1 cellular context compared by ENCODE assay signal in genomic region chr5:87268126-87268969, GRCh38.
TF ChIP-seq lines count a peak whose summit lies in the region.

No MANE protein-coding gene starts in this region.

TF ChIP-seq in GM12878, 131 proteins besides CTCF, POLR2A, EP300 and RAD21 (continued from another document and continues in another):
- no peak for TF ChIP-seq ZBTB4 (CRISPR knock-in tag; IDR thresholded peaks at IDR 0.05)
- no peak for TF ChIP-seq IRF3 (IDR thresholded peaks at IDR 0.05)
- no peak for TF ChIP-seq USF1 (IDR thresholded peaks at IDR 0.05; ENCODE audit: borderline replicate concordance, extremely low read length, insufficient read depth, low read depth, low read length)
- no peak for TF ChIP-seq ZBTB40 (IDR thresholded peaks at IDR 0.05; ENCODE audit: borderline replicate concordance)
- TF ChIP-seq STAT1 (conservative IDR thresholded peaks at IDR 0.05): peak; percentile 65; the same call in 1 of the 2 replicates
- peak in 1 of 2 experiments; percentile 27; a peak in 1 of 4 replicates for TF ChIP-seq ETV6 (conservative IDR thresholded peaks at IDR 0.05 in 1 of 2, IDR thresholded peaks at IDR 0.05 in 1 of 2; ENCODE audit: borderline replicate concordance in 1 of 2, low read depth in 1 of 2)
- no peak for TF ChIP-seq KLF5 (IDR thresholded peaks at IDR 0.05; ENCODE audit: partially characterized antibody)
- TF ChIP-seq TBL1XR1 (IDR thresholded peaks at IDR 0.05; ENCODE audit: low read depth, low read length): peak; percentile 35; the same call in 1 of the 2 replicates
- no peak for TF ChIP-seq ZNF384 (IDR thresholded peaks at IDR 0.05; ENCODE audit: borderline replicate concordance, low read depth, low read length)
- no peak; the same call in 1 of the 2 replicates for TF ChIP-seq TCF12 (IDR thresholded peaks at IDR 0.05; ENCODE audit: low read depth, low read length)
- peak; percentile 15; the same call in 1 of the 2 replicates for TF ChIP-seq TAF1 (IDR thresholded peaks at IDR 0.05; ENCODE audit: borderline replicate concordance, low read depth, low read length)
- TF ChIP-seq RB1 (IDR thresholded peaks at IDR 0.05; ENCODE audit: borderline replicate concordance): no peak; the same call in 1 of the 2 replicates
- no peak for TF ChIP-seq ZSCAN29 (IDR thresholded peaks at IDR 0.05)
- TF ChIP-seq PAX8 (IDR thresholded peaks at IDR 0.05): no peak
- TF ChIP-seq HCFC1 (IDR thresholded peaks at IDR 0.05; ENCODE audit: low read length): peak; percentile 16; the same call in 1 of the 2 replicates
- peak; percentile 39; the same call in 1 of the 2 replicates for TF ChIP-seq ELK1 (IDR thresholded peaks at IDR 0.05; ENCODE audit: low read depth, low read length)
- TF ChIP-seq MYB (IDR thresholded peaks at IDR 0.05; ENCODE audit: borderline replicate concordance, low read depth, low read length): no peak
- TF ChIP-seq PBX3 (IDR thresholded peaks at IDR 0.05; ENCODE audit: insufficient replicate concordance, low read depth, low read length): no peak
- TF ChIP-seq ZBED1 (IDR thresholded peaks at IDR 0.05; ENCODE audit: borderline replicate concordance): no peak
- TF ChIP-seq CREM (IDR thresholded peaks at IDR 0.05; ENCODE audit: low read depth): no peak
- peak; percentile 71; the same call in 1 of the 2 replicates for TF ChIP-seq PML (IDR thresholded peaks at IDR 0.05; ENCODE audit: low read length)
- TF ChIP-seq RUNX3 (IDR thresholded peaks at IDR 0.05; ENCODE audit: low read length): peak; percentile 90
- TF ChIP-seq SMAD5 (IDR thresholded peaks at IDR 0.05; ENCODE audit: low read depth): peak; percentile 48; the same call in 1 of the 2 replicates
- TF ChIP-seq JUNB (IDR thresholded peaks at IDR 0.05): no peak
- TF ChIP-seq EED (IDR thresholded peaks at IDR 0.05; ENCODE audit: low read depth): peak; percentile 4; the same call in 1 of the 2 replicates
- peak; percentile 32; the same call in 1 of the 2 replicates for TF ChIP-seq FOXM1 (IDR thresholded peaks at IDR 0.05; ENCODE audit: low read depth, low read length)
- no peak for TF ChIP-seq NRF1 (conservative IDR thresholded peaks at IDR 0.05; ENCODE audit: low read depth, low read length)
- no peak for TF ChIP-seq BMI1 (IDR thresholded peaks at IDR 0.05; ENCODE audit: borderline replicate concordance)
- TF ChIP-seq ZBTB11 (CRISPR knock-in tag; IDR thresholded peaks at IDR 0.05): no peak
- TF ChIP-seq HDGF (IDR thresholded peaks at IDR 0.05): no peak
- TF ChIP-seq JUND (IDR thresholded peaks at IDR 0.05; ENCODE audit: low read depth, low read length): no peak
- no peak for TF ChIP-seq CBX3 (IDR thresholded peaks at IDR 0.05; ENCODE audit: borderline replicate concordance, low read depth)
- TF ChIP-seq SIN3A (IDR thresholded peaks at IDR 0.05; ENCODE audit: low read depth, low read length): no peak
- no peak for TF ChIP-seq ZNF687 (IDR thresholded peaks at IDR 0.05)
- peak; percentile 57 for TF ChIP-seq LARP7 (IDR thresholded peaks at IDR 0.05)
- TF ChIP-seq ZZZ3 (IDR thresholded peaks at IDR 0.05; ENCODE audit: control insufficient read depth, insufficient read length, low read depth): no peak
- no peak for TF ChIP-seq ZNF24 (IDR thresholded peaks at IDR 0.05)
- TF ChIP-seq BACH1 (IDR thresholded peaks at IDR 0.05; ENCODE audit: borderline replicate concordance): peak; percentile 43; the same call in 1 of the 2 replicates
